1 cellular context compared by ENCODE assay signal in genomic region chr9:114681594-114682332, GRCh38.
A peak's percentile ranks its signal among the peaks of the same experiment; 100 is the strongest.
TF ChIP-seq lines count a peak whose summit lies in the region.

TSS of gene TEX48 (minus strand) at chr9:114682192. CDS start at chr9:114671723, 10,469 bp downstream.

TF ChIP-seq in SK-N-SH, 30 proteins besides CTCF, POLR2A, EP300 and RAD21 (continued from another document):
- TF ChIP-seq REST (IDR thresholded peaks at IDR 0.05; ENCODE audit: low read depth, low read length): peak; percentile 82
- peak; percentile 86 for TF ChIP-seq SMC3 (IDR thresholded peaks at IDR 0.05; ENCODE audit: low read depth, low read length)
